Comparison of ENCODE assay signal across 26 cellular contexts in genomic region chr17:64032081-64032480, GRCh38. TPM values are rescaled to one million over a fixed set of nuclear protein-coding genes. Genes with fewer than 3 reads are reported as not detected.
A peak's percentile ranks its signal among the peaks of the same experiment; 100 is the strongest.
DNase-seq lines count a peak whose midpoint lies in the region; ATAC-seq and TF ChIP-seq lines count a peak whose summit lies in the region.
"Had no signal": no experiment of that assay in that cellular context is flagged by ENCODE, and none has a peak within 500 bp of the region (broad histone marks: within the 10 kb centered on the region; RNA-seq: fewer than 3 reads in every experiment).

No MANE protein-coding gene starts in this region.

- H3K27me3 Mint-ChIP-seq in MCF 10A (ENCODE audit: insufficient read depth, unreplicated experiment), result no peaks in the 10 kb centered on the region
- H3K27me3 Mint-ChIP-seq: activated CD4-positive, alpha-beta T cell treated with anti-CD3 and anti-CD28 coated beads, Interleukin-2, amount 10 ng/mL, durations not matched to agents 24 days and 14 days; activated naive CD8-positive, alpha-beta T cell; activated T-helper 17 cell treated with anti-CD3 and anti-CD28 coated beads, Interleukin-2, amount 50 U/mL, for 72 hours; T-helper 17 cell had no signal

- H4K20me1 ChIP-seq in mammary epithelial cell (ENCODE audit: insufficient read depth, low read length), result no peaks in the 10 kb centered on the region
- H4K20me1 ChIP-seq: BLaER1 had no signal

- dilution Hi-C loops in mammary epithelial cell (cut with HindIII; ENCODE audit: low sequenced_read_pairs), result no loop called here

- H3K4me1 ChIP-seq in mammary epithelial cell (ENCODE audit: insufficient read depth, low read length) (peaks cover 13% of the 10 kb centered on the region), foreskin keratinocyte (peaks cover 10% of the 10 kb centered on the region), tibial nerve (no peaks in the 10 kb centered on the region)
- H3K4me1 ChIP-seq: Caco-2, esophagus muscularis mucosa, HAP-1, SJSA1, upper lobe of left lung had no signal

- CTCF ChIA-PET in mammary epithelial cell (lab: Charles Lee; ENCODE audit: low non-redundant PET) (interaction anchor here (1.0 kb wide), 1 partner anchor 102 kb away, joined by 13 read pairs; no protein-coding TSS in a partner anchor), MCF 10A (lab: Yijun Ruan, JAX) (interaction anchor here (9.1 kb wide), 1 partner anchor 101 kb away, joined by 350 read pairs; the partner anchor contains the start of gene ERN1)

- H3K4me3 ChIP-seq in mammary epithelial cell (replicated peaks in 1 of 3; ENCODE audit: insufficient read depth in 1 of 3, low read depth in 2 of 3, low read length in 3 of 3) (no peak overlapping the region), tibial nerve (no peak overlapping the region)
- H3K4me3 ChIP-seq: BLaER1, esophagus muscularis mucosa, HAP-1, SJSA1, upper lobe of left lung had no signal

- ATAC-seq in foreskin keratinocyte, result peak; percentile 54
- no peak for ATAC-seq in GM18909 (IDR thresholded peaks at IDR 0.05; ENCODE audit: poor library complexity, unreplicated experiment)
- ATAC-seq: activated T-helper 17 cell treated with anti-CD3 and anti-CD28 coated beads, Interleukin-2, amount 50 U/mL, for 72 hours; natural killer cell; right cardiac atrium; T-helper 17 cell had no signal

- H3K9me3 ChIP-seq in mammary epithelial cell (replicated peaks; ENCODE audit: insufficient read depth, low read length) (no peaks in the 10 kb centered on the region), tibial nerve (no peaks in the 10 kb centered on the region)
- H3K9me3 ChIP-seq: BLaER1, Caco-2, esophagus muscularis mucosa, HAP-1, SJSA1, upper lobe of left lung had no signal

- POLR2A ChIA-PET in MCF 10A (lab: Yijun Ruan, JAX), result no interaction called here

- BruUV-seq in mammary epithelial cell (replicated peaks; lab: Mats Ljungman, UMichigan) (no TSS peak), MCF 10A (replicated peaks; lab: Mats Ljungman, UMichigan) (no TSS peak)

- H3K4me1 Mint-ChIP-seq in MCF 10A (ENCODE audit: insufficient read depth, unreplicated experiment), result no peaks in the 10 kb centered on the region
- H3K4me1 Mint-ChIP-seq: mesothelial cell of epicardium had no signal

- no peak overlapping the region for H3K27ac Mint-ChIP-seq in MCF 10A (ENCODE audit: low read depth, unreplicated experiment)
- H3K27ac Mint-ChIP-seq: activated CD4-positive, alpha-beta T cell treated with anti-CD3 and anti-CD28 coated beads, Interleukin-2, amount 10 ng/mL, durations not matched to agents 24 days and 14 days; activated naive CD8-positive, alpha-beta T cell; activated T-helper 17 cell treated with anti-CD3 and anti-CD28 coated beads, Interleukin-2, amount 50 U/mL, for 72 hours; mesothelial cell of epicardium; natural killer cell; T-helper 17 cell had no signal

- H3K27me3 ChIP-seq in mammary epithelial cell (ENCODE audit: insufficient read depth, low read length), result no peaks in the 10 kb centered on the region
- no peaks in the 10 kb centered on the region for H3K27me3 ChIP-seq in foreskin keratinocyte
- no peaks in the 10 kb centered on the region for H3K27me3 ChIP-seq in tibial nerve
- H3K27me3 ChIP-seq: BLaER1, SJSA1, upper lobe of left lung had no signal

- in situ Hi-C loops in mammary epithelial cell (cut with MboI; ENCODE audit: low sequenced_read_pairs in 2 of 2), result loop anchor here (5.0 to 25.0 kb wide), 2 partner anchors 100 to 255 kb away; partner anchors contain the start of gene ERN1 (in 2 of the 2)

- H3K9me3 Mint-ChIP-seq in MCF 10A (ENCODE audit: unreplicated experiment), result no peaks in the 10 kb centered on the region
- H3K9me3 Mint-ChIP-seq: activated CD4-positive, alpha-beta T cell treated with anti-CD3 and anti-CD28 coated beads, Interleukin-2, amount 10 ng/mL, durations not matched to agents 24 days and 14 days; activated T-helper 17 cell treated with anti-CD3 and anti-CD28 coated beads, Interleukin-2, amount 50 U/mL, for 72 hours; mesothelial cell of epicardium; natural killer cell had no signal

- H3K4me3 Mint-ChIP-seq in MCF 10A (ENCODE audit: unreplicated experiment), result no peak overlapping the region
- H3K4me3 Mint-ChIP-seq: activated CD4-positive, alpha-beta T cell treated with anti-CD3 and anti-CD28 coated beads, Interleukin-2, amount 10 ng/mL, durations not matched to agents 24 days and 14 days; activated naive CD8-positive, alpha-beta T cell; activated T-helper 17 cell treated with anti-CD3 and anti-CD28 coated beads, Interleukin-2, amount 50 U/mL, for 72 hours; mesothelial cell of epicardium; natural killer cell; T-helper 17 cell had no signal

- WGBS in mammary epithelial cell (ENCODE audit: low coverage, missing lambda C conversion rate), result 4% methylated on average over 4 of the region's 4 CpGs
- WGBS in tibial nerve, 2 donors, result 80 to 85% methylated on average over 4 of the region's 4 CpGs

- H3K36me3 ChIP-seq in mammary epithelial cell (ENCODE audit: insufficient read depth, low read length) (no peaks in the 10 kb centered on the region), tibial nerve (no peaks in the 10 kb centered on the region)
- H3K36me3 ChIP-seq: BLaER1, esophagus muscularis mucosa, HAP-1, SJSA1, upper lobe of left lung had no signal

- H3K27ac ChIP-seq in mammary epithelial cell (ENCODE audit: insufficient read depth, low read depth, low read length), result no peak overlapping the region
- H3K27ac ChIP-seq in foreskin keratinocyte, result no peak overlapping the region
- no peak overlapping the region for H3K27ac ChIP-seq in tibial nerve
- H3K27ac ChIP-seq: BLaER1, esophagus muscularis mucosa, SJSA1, upper lobe of left lung had no signal

- intact Hi-C loops in mammary epithelial cell (cut with micrococcal nuclease), result no loop called here
- intact Hi-C loops in MCF 10A (cut with micrococcal nuclease), result no loop called here

- H3K4me2 ChIP-seq in mammary epithelial cell (ENCODE audit: insufficient read depth, low read depth, low read length), result peak overlapping the region; percentile 26
- H3K4me2 ChIP-seq: BLaER1 had no signal

- no peak for TF ChIP-seq POLR2A in tibial nerve (IDR thresholded peaks at IDR 0.05)

- TF ChIP-seq CTCF in mammary epithelial cell (conservative IDR thresholded peaks at IDR 0.05 in 1 of 2, IDR thresholded peaks at IDR 0.05 in 1 of 2; ENCODE audit: extremely low read depth in 1 of 2, insufficient read depth in 1 of 2, low read depth in 1 of 2, low read length in 2 of 2) (no peak), MCF 10A (IDR thresholded peaks at IDR 0.05; ENCODE audit: unreplicated experiment) (no peak), foreskin keratinocyte (conservative IDR thresholded peaks at IDR 0.05) (no peak), tibial nerve (IDR thresholded peaks at IDR 0.05) (no peak)

- H3K9ac ChIP-seq in mammary epithelial cell (ENCODE audit: insufficient read depth, low read length), result no peak overlapping the region
- H3K9ac ChIP-seq: BLaER1 had no signal

- H2AFZ ChIP-seq in mammary epithelial cell (ENCODE audit: low read depth, low read length), result no peak overlapping the region

- peak; percentile 60 for DNase-seq in mammary epithelial cell
- DNase-seq in MCF 10A (ENCODE audit: unreplicated experiment), result no peak
- peak; percentile 18 for DNase-seq in SW480 (ENCODE audit: low spot score)
- peak; percentile 66 to 78 for DNase-seq in foreskin keratinocyte
- no peak for DNase-seq in tibial nerve (ENCODE audit: low spot score in 2 of 2)
- DNase-seq in NCI-H2029 treated with DMSO at 0.1 percent for 48 hours (lab: John Stamatoyannopoulos, UW), result no peak
- DNase-seq in anterior cingulate cortex (lab: John Stamatoyannopoulos, UW), result no peak
- DNase-seq: activated CD4-positive, alpha-beta T cell treated with anti-CD3 and anti-CD28 coated beads, Interleukin-2, amount 10 ng/mL, durations not matched to agents 24 days and 14 days; Caco-2; effector CD8-positive, alpha-beta T cell; natural killer cell; NCI-H1048; NCI-H1930; right cardiac atrium; T-helper 17 cell; upper lobe of left lung had no signal

- TF ChIP-seq EP300 in tibial nerve (IDR thresholded peaks at IDR 0.05), result no peak

- H3K79me2 ChIP-seq in mammary epithelial cell (ENCODE audit: insufficient read depth, low read length), result no peaks in the 10 kb centered on the region

- peaks cover 14% of the 10 kb centered on the region for H3K36me3 Mint-ChIP-seq in MCF 10A (ENCODE audit: insufficient read depth, unreplicated experiment)
- H3K36me3 Mint-ChIP-seq: activated naive CD8-positive, alpha-beta T cell; mesothelial cell of epicardium; natural killer cell had no signal

RNA-seq across cellular contexts. Expression of gene ICAM2, which starts 11.6 kb away (rescaled TPM):
- 1 to 10 TPM in 1 of 2 donors, under 1 TPM in 1; 0.49 to 2.8 TPM for total RNA-seq in mammary epithelial cell
- polyA plus RNA-seq in mammary epithelial cell, result 0.36 TPM
- not detected for polyA minus RNA-seq in mammary epithelial cell
- 0.34 TPM in 1 of 2 replicates, not detected in the other for total RNA-seq in MCF 10A (2022)
- 0.14 and 0.48 TPM in 2 replicates for total RNA-seq in foreskin keratinocyte
- 0.46 and 0.54 TPM in 2 replicates for polyA plus RNA-seq in foreskin keratinocyte
- total RNA-seq in tibial nerve, result 10 to 100 TPM; 18.0 to 95.1 (median 36.3) TPM

RNA-seq across cellular contexts. Expression of gene PRR29, which starts 33.9 kb away (rescaled TPM):
- under 1 TPM; under 0.01 to 0.09 TPM for total RNA-seq in mammary epithelial cell
- polyA plus RNA-seq in mammary epithelial cell, result 0.09 TPM
- 0.31 TPM for polyA minus RNA-seq in mammary epithelial cell
- total RNA-seq in MCF 10A (2022), result not detected in 2 replicates
- 0.03 TPM in 1 of 2 replicates, not detected in the other for total RNA-seq in foreskin keratinocyte
- 0.03 and 0.06 TPM in 2 replicates for polyA plus RNA-seq in foreskin keratinocyte
- 1 to 10 TPM in 1 of 4 donors, under 1 TPM in 2, not detected in 1; 0.20 to 1.3 (median 0.63) TPM for total RNA-seq in tibial nerve
- total RNA-seq: Caco-2 had no signal

RNA-seq across cellular contexts. Expression of gene SCN4A, which starts 59.4 kb away (rescaled TPM):
- total RNA-seq in mammary epithelial cell (not detected), MCF 10A (2022) (0.05 TPM in 1 of 2 replicates, not detected in the other), foreskin keratinocyte (not detected in 2 replicates), tibial nerve (1 to 10 TPM in 2 of 4 donors, under 1 TPM in 2; 0.21 to 2.4 (median 1.1) TPM)
- polyA plus RNA-seq in mammary epithelial cell (0.01 TPM), foreskin keratinocyte (not detected in 2 replicates)
- not detected for polyA minus RNA-seq in mammary epithelial cell
- total RNA-seq: Caco-2, glomerular endothelial cell, osteoblast, SJSA1 had no signal

Comparison
In these comparisons a context has a peak if more than half of its experiments do, and no peak if none do; other contexts are left out.
1. DNase-seq: peak in mammary epithelial cell (single experiment), SW480 (single experiment) and foreskin keratinocyte (2 of 2); none in MCF 10A (single experiment), tibial nerve (0 of 2), NCI-H2029 treated with DMSO at 0.1 percent for 48 hours (single experiment) and anterior cingulate cortex (0 of 58).
2. RNA of gene ICAM2, which starts 11.6 kb away (total RNA-seq): 18.0 to 95.1 TPM in tibial nerve; 0.49 to 2.8 TPM in mammary epithelial cell, 0.34 TPM in MCF 10A and 0.14 to 0.48 TPM in foreskin keratinocyte; every median in the first group is over 4 times any median in the second.